ENCODE assay signal across 13 cellular contexts in genomic region chr1:34408011-34408410, GRCh38.
"Had no signal": no experiment of that assay in that cellular context is flagged by ENCODE, and none has a peak within 500 bp of the region (broad histone marks: within the 10 kb centered on the region; RNA-seq: fewer than 3 reads in every experiment).

No MANE protein-coding gene starts in this region.

- ATAC-seq: psoas muscle had no signal

- DNase-seq: activated CD4-positive, alpha-beta T cell treated with anti-CD3 and anti-CD28 coated beads, Interleukin-2, amount 50 U/mL, for 48 hours; activated CD4-positive, CD25-positive, alpha-beta regulatory T cell treated with anti-CD3 and anti-CD28 coated beads, Interleukin-2, amount 50 U/mL, for 72 hours; activated gamma-delta T cell; activated naive CD8-positive, alpha-beta T cell treated with anti-CD3 and anti-CD28 coated beads for 36 hours; activated T-cell treated with anti-CD3 and anti-CD28 coated beads, Interleukin-2, amount 50 U/mL, for 48 hours; anterior cingulate cortex; hypothalamus; mesenchymal stem cell; stimulated activated CD4-positive, alpha-beta T cell treated with anti-CD3 and anti-CD28 coated beads, Interleukin-2, amount 100 ng/mL, for 48 hours; stimulated activated naive CD4-positive, alpha-beta T cell treated with Interleukin-2 at 50 U/mL for 16 hours; SW 1271 had no signal

- H3K9me3 ChIP-seq: breast epithelium, psoas muscle had no signal

- H3K4me3 ChIP-seq: breast epithelium, psoas muscle had no signal

- H3K4me1 ChIP-seq: breast epithelium, psoas muscle had no signal

- H3K36me3 ChIP-seq: breast epithelium had no signal

- H3K27me3 ChIP-seq: breast epithelium had no signal

- H3K27ac ChIP-seq: breast epithelium, psoas muscle had no signal
